ENCODE assay signal across 1 cellular context in the genomic region with DNA sequence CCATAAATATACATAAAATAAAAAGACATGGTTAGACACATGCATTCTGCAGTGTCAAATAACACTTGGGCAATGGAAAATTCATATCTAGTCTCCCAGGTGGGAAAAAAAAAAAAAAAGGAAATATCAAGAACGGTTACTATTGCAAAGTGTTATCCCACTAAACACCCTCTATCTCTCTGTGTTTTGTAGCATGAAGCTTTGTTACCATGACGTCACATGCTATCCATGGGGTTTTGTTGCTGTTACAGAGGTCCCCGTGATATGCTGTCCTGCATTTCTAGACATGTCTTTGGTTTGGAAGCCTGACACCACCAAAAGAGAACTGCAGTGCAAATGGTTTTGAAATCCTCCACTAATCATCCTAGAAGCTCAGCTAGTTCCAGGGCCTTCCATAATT.
TF ChIP-seq lines count a peak whose summit lies in the region.

No MANE protein-coding gene starts in this region.

TF ChIP-seq in H1, 55 proteins besides CTCF, POLR2A, EP300 and RAD21:
- TF ChIP-seq KDM4A (IDR thresholded peaks at IDR 0.05; ENCODE audit: low read depth, low read length, severe bottlenecking) (no peak), SAP30 (IDR thresholded peaks at IDR 0.05; ENCODE audit: insufficient read depth, insufficient replicate concordance, low read length) (no peak), EZH2 (IDR thresholded peaks at IDR 0.05; ENCODE audit: low read depth, low read length, severe bottlenecking) (no peak), CBX5 (IDR thresholded peaks at IDR 0.05; ENCODE audit: low read depth, low read length) (no peak), RNF2 (IDR thresholded peaks at IDR 0.05; ENCODE audit: borderline replicate concordance, low read depth, low read length, missing control alignments, poor library complexity, severe bottlenecking) (no peak), HDAC6 (IDR thresholded peaks at IDR 0.05; ENCODE audit: low read depth, low read length) (no peak), NANOG (IDR thresholded peaks at IDR 0.05; ENCODE audit: insufficient read depth, low read depth, low read length, poor library complexity, severe bottlenecking) (no peak), FOSL1 (IDR thresholded peaks at IDR 0.05; ENCODE audit: insufficient read depth, low read depth, low read length) (no peak), BCL11A (IDR thresholded peaks at IDR 0.05; ENCODE audit: low read depth in 2 of 2, low read length in 2 of 2) (no peak), BACH1 (IDR thresholded peaks at IDR 0.05; ENCODE audit: low read length) (no peak), CBX8 (IDR thresholded peaks at IDR 0.05; ENCODE audit: borderline replicate concordance, low read depth, low read length) (no peak), SIN3A (conservative IDR thresholded peaks at IDR 0.05 in 1 of 2, IDR thresholded peaks at IDR 0.05 in 1 of 2; ENCODE audit: low read depth in 1 of 2, low read length in 2 of 2) (no peak), TBP (IDR thresholded peaks at IDR 0.05; ENCODE audit: low read depth, low read length) (no peak), RBBP5 (IDR thresholded peaks at IDR 0.05; ENCODE audit: borderline replicate concordance, low read depth, low read length) (no peak)
- TF ChIP-seq, protein P1, sequence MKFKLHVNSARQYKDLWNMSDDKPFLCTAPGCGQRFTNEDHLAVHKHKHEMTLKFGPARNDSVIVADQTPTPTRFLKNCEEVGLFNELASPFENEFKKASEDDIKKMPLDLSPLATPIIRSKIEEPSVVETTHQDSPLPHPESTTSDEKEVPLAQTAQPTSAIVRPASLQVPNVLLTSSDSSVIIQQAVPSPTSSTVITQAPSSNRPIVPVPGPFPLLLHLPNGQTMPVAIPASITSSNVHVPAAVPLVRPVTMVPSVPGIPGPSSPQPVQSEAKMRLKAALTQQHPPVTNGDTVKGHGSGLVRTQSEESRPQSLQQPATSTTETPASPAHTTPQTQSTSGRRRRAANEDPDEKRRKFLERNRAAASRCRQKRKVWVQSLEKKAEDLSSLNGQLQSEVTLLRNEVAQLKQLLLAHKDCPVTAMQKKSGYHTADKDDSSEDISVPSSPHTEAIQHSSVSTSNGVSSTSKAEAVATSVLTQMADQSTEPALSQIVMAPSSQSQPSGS (IDR thresholded peaks at IDR 0.05; ENCODE audit: low read length): no peak
- TF ChIP-seq, protein P2, sequence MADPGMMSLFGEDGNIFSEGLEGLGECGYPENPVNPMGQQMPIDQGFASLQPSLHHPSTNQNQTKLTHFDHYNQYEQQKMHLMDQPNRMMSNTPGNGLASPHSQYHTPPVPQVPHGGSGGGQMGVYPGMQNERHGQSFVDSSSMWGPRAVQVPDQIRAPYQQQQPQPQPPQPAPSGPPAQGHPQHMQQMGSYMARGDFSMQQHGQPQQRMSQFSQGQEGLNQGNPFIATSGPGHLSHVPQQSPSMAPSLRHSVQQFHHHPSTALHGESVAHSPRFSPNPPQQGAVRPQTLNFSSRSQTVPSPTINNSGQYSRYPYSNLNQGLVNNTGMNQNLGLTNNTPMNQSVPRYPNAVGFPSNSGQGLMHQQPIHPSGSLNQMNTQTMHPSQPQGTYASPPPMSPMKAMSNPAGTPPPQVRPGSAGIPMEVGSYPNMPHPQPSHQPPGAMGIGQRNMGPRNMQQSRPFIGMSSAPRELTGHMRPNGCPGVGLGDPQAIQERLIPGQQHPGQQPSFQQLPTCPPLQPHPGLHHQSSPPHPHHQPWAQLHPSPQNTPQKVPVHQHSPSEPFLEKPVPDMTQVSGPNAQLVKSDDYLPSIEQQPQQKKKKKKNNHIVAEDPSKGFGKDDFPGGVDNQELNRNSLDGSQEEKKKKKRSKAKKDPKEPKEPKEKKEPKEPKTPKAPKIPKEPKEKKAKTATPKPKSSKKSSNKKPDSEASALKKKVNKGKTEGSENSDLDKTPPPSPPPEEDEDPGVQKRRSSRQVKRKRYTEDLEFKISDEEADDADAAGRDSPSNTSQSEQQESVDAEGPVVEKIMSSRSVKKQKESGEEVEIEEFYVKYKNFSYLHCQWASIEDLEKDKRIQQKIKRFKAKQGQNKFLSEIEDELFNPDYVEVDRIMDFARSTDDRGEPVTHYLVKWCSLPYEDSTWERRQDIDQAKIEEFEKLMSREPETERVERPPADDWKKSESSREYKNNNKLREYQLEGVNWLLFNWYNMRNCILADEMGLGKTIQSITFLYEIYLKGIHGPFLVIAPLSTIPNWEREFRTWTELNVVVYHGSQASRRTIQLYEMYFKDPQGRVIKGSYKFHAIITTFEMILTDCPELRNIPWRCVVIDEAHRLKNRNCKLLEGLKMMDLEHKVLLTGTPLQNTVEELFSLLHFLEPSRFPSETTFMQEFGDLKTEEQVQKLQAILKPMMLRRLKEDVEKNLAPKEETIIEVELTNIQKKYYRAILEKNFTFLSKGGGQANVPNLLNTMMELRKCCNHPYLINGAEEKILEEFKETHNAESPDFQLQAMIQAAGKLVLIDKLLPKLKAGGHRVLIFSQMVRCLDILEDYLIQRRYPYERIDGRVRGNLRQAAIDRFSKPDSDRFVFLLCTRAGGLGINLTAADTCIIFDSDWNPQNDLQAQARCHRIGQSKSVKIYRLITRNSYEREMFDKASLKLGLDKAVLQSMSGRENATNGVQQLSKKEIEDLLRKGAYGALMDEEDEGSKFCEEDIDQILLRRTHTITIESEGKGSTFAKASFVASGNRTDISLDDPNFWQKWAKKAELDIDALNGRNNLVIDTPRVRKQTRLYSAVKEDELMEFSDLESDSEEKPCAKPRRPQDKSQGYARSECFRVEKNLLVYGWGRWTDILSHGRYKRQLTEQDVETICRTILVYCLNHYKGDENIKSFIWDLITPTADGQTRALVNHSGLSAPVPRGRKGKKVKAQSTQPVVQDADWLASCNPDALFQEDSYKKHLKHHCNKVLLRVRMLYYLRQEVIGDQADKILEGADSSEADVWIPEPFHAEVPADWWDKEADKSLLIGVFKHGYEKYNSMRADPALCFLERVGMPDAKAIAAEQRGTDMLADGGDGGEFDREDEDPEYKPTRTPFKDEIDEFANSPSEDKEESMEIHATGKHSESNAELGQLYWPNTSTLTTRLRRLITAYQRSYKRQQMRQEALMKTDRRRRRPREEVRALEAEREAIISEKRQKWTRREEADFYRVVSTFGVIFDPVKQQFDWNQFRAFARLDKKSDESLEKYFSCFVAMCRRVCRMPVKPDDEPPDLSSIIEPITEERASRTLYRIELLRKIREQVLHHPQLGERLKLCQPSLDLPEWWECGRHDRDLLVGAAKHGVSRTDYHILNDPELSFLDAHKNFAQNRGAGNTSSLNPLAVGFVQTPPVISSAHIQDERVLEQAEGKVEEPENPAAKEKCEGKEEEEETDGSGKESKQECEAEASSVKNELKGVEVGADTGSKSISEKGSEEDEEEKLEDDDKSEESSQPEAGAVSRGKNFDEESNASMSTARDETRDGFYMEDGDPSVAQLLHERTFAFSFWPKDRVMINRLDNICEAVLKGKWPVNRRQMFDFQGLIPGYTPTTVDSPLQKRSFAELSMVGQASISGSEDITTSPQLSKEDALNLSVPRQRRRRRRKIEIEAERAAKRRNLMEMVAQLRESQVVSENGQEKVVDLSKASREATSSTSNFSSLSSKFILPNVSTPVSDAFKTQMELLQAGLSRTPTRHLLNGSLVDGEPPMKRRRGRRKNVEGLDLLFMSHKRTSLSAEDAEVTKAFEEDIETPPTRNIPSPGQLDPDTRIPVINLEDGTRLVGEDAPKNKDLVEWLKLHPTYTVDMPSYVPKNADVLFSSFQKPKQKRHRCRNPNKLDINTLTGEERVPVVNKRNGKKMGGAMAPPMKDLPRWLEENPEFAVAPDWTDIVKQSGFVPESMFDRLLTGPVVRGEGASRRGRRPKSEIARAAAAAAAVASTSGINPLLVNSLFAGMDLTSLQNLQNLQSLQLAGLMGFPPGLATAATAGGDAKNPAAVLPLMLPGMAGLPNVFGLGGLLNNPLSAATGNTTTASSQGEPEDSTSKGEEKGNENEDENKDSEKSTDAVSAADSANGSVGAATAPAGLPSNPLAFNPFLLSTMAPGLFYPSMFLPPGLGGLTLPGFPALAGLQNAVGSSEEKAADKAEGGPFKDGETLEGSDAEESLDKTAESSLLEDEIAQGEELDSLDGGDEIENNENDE (IDR thresholded peaks at IDR 0.05; ENCODE audit: insufficient replicate concordance, low read length): no peak
